Comparison of ENCODE assay signal across 8 cellular contexts in genomic region chr7:50069613-50070012, GRCh38. TPM values are rescaled to one million over a fixed set of nuclear protein-coding genes. Genes with fewer than 3 reads are reported as not detected.
DNase-seq lines count a peak whose midpoint lies in the region; ATAC-seq and TF ChIP-seq lines count a peak whose summit lies in the region.

No MANE protein-coding gene starts in this region.

- peaks cover 0 to 10% (median 3%) of the 10 kb centered on the region in 5 donors for H3K27me3 Mint-ChIP-seq in naive thymus-derived CD8-positive, alpha-beta T cell

- H3K27me3 ChIP-seq in Peyer's patch (no peaks in the 10 kb centered on the region), duodenal mucosa (ENCODE audit: control insufficient read depth in 1 of 2, insufficient read depth in 2 of 2, low read length in 2 of 2) (no peaks in the 10 kb centered on the region)

- TF ChIP-seq POLR2A in Peyer's patch (IDR thresholded peaks at IDR 0.05) = no peak

- no peak for TF ChIP-seq CTCF in Peyer's patch (IDR thresholded peaks at IDR 0.05)

- H3K4me1 ChIP-seq in Peyer's patch (peaks cover 0 to 11% (median 4%) of the 10 kb centered on the region in 4 donors), duodenal mucosa (ENCODE audit: control insufficient read depth in 1 of 2, insufficient read depth in 2 of 2, low read length in 2 of 2) (peaks cover 9 to 10% of the 10 kb centered on the region in 2 donors)

- H3K4me3 Mint-ChIP-seq in naive thymus-derived CD8-positive, alpha-beta T cell = peak overlapping the region; percentile 80 to 98 (median 88)

- peaks cover 2 to 26% (median 20%) of the 10 kb centered on the region in 3 donors for H3K36me3 Mint-ChIP-seq in naive thymus-derived CD8-positive, alpha-beta T cell

- DNase-seq in SIG-M5 treated with dmso at 0.1 percent for 504 hours (lab: John Stamatoyannopoulos, UW; ENCODE audit: unreplicated experiment) = peak; percentile 44
- no peak for DNase-seq in SIG-M5 (lab: John Stamatoyannopoulos, UW)
- DNase-seq in Peyer's patch = peak; percentile 36 to 49 (median 49)
- peak in 7 of 10 donors; percentile 7 to 46 (median 33) for DNase-seq in naive thymus-derived CD8-positive, alpha-beta T cell
- no peak for DNase-seq in cerebellum (ENCODE audit: low spot score)
- no peak for DNase-seq in SW 1271 (lab: John Stamatoyannopoulos, UW)

- H3K9ac ChIP-seq in duodenal mucosa (ENCODE audit: low read depth in 1 of 2, low read length in 2 of 2) = peak overlapping the region; percentile 8 to 16

- peaks cover 15 to 30% (median 25%) of the 10 kb centered on the region in 4 donors for H3K4me1 Mint-ChIP-seq in naive thymus-derived CD8-positive, alpha-beta T cell

- H3K27ac ChIP-seq in Peyer's patch (peak overlapping the region in 2 of 4 donors; percentile 41 to 65), duodenal mucosa (ENCODE audit: low read depth, low read length) (no peak overlapping the region)

- ATAC-seq in HG02970 (IDR thresholded peaks at IDR 0.05; ENCODE audit: low FRiP score, unreplicated experiment) = peak; percentile 46
- ATAC-seq in naive thymus-derived CD8-positive, alpha-beta T cell = peak; percentile 69 to 82

- H3K9me3 ChIP-seq in Peyer's patch (peaks cover 0 to 8% (median 4%) of the 10 kb centered on the region in 4 donors), duodenal mucosa (ENCODE audit: control insufficient read depth in 1 of 2, low read length in 2 of 2) (peaks cover 2 to 7% of the 10 kb centered on the region in 2 donors)

- H3K27ac Mint-ChIP-seq in naive thymus-derived CD8-positive, alpha-beta T cell = peak overlapping the region; percentile 87 to 99 (median 96)

- H3K9me3 Mint-ChIP-seq in naive thymus-derived CD8-positive, alpha-beta T cell = peaks cover 12 to 35% (median 20%) of the 10 kb centered on the region in 9 donors

- peak overlapping the region; percentile 31 to 52 (median 43) for H3K4me3 ChIP-seq in Peyer's patch
- peak overlapping the region; percentile 63 to 70 for H3K4me3 ChIP-seq in duodenal mucosa (ENCODE audit: low read depth in 1 of 2, low read length in 2 of 2)

- H3K36me3 ChIP-seq in Peyer's patch = no peaks in the 10 kb centered on the region
- no peaks in the 10 kb centered on the region for H3K36me3 ChIP-seq in duodenal mucosa (ENCODE audit: control insufficient read depth in 1 of 2, insufficient read depth in 2 of 2, low read length in 2 of 2)

- POLR2A ChIA-PET in naive thymus-derived CD8-positive, alpha-beta T cell (lab: Charles Lee) = interaction anchor here (2.7 kb wide), 1 partner anchor 23 kb away, joined by 10 read pairs; no protein-coding TSS in a partner anchor

RNA-seq across cellular contexts. Expression of gene ZPBP, which starts 23.4 kb away (rescaled TPM):
- not detected for total RNA-seq in Peyer's patch
- not detected for total RNA-seq in naive thymus-derived CD8-positive, alpha-beta T cell
- polyA plus RNA-seq in naive thymus-derived CD8-positive, alpha-beta T cell = not detected
- total RNA-seq in cerebellum = not detected

Comparison
In these comparisons a context has a peak if more than half of its experiments do, and no peak if none do; other contexts are left out.
1. DNase-seq: peak in SIG-M5 treated with dmso at 0.1 percent for 504 hours (single experiment), Peyer's patch (3 of 3) and naive thymus-derived CD8-positive, alpha-beta T cell (7 of 10); none in SIG-M5 (single experiment), cerebellum (single experiment) and SW 1271 (0 of 2).